In genomic region chr1:115976900-115977480, GRCh38 we compare ENCODE assay signal across 8 cellular contexts. TPM values are rescaled to one million over a fixed set of nuclear protein-coding genes. Genes with fewer than 3 reads are reported as not detected.
DNase-seq lines count a peak whose midpoint lies in the region; ATAC-seq lines count a peak whose summit lies in the region.

No MANE protein-coding gene starts in this region.

- H3K4me1 ChIP-seq in esophagus (ENCODE audit: control insufficient read depth in 2 of 2, insufficient read depth in 2 of 2, low read length in 1 of 2) (no peaks in the 10 kb centered on the region), neuron (ENCODE audit: insufficient read depth, low read length) (no peaks in the 10 kb centered on the region)

- ATAC-seq in GM18907 (IDR thresholded peaks at IDR 0.05; ENCODE audit: unreplicated experiment): peak; percentile 27
- ATAC-seq in GM21367 (IDR thresholded peaks at IDR 0.05; ENCODE audit: unreplicated experiment): no peak

- peak overlapping the region; percentile 79 to 83 for H3K4me3 ChIP-seq in esophagus (ENCODE audit: low read depth in 1 of 2, low read length in 2 of 2)
- H3K4me3 ChIP-seq in neuron (ENCODE audit: low read length): peak overlapping the region; percentile 28

- no peaks in the 10 kb centered on the region for H3K9me3 ChIP-seq in esophagus (ENCODE audit: control insufficient read depth in 2 of 2, insufficient read depth in 1 of 2, low read depth in 1 of 2, low read length in 1 of 2)
- no peaks in the 10 kb centered on the region for H3K9me3 ChIP-seq in neuron (ENCODE audit: low read length)

- no peak overlapping the region for H2AFZ ChIP-seq in neuron (ENCODE audit: low read depth, low read length)

- peak overlapping the region; percentile 93 to 94 for H3K27ac ChIP-seq in esophagus (ENCODE audit: low read depth in 2 of 2, low read length in 1 of 2)

- H3K36me3 ChIP-seq in esophagus (ENCODE audit: control insufficient read depth in 2 of 2, insufficient read depth in 2 of 2, low read length in 1 of 2): no peaks in the 10 kb centered on the region
- no peaks in the 10 kb centered on the region for H3K36me3 ChIP-seq in neuron (ENCODE audit: insufficient read depth, low read length)

- DNase-seq in OCI-M1 (lab: John Stamatoyannopoulos, UW) (peak; percentile 47), Kasumi-1 (lab: John Stamatoyannopoulos, UW) (no peak), hepatic stellate cell (ENCODE audit: low spot score) (no peak), COLO668 (lab: John Stamatoyannopoulos, UW; ENCODE audit: unreplicated experiment) (no peak)

- H3K27me3 ChIP-seq in esophagus (ENCODE audit: control insufficient read depth in 1 of 2, insufficient read depth in 2 of 2, low read length in 2 of 2) (no peaks in the 10 kb centered on the region), neuron (ENCODE audit: insufficient read depth, low read length) (peaks cover 21% of the 10 kb centered on the region)

- WGBS in esophagus, 2 donors: 34 to 35% methylated on average over 18 of the region's 18 CpGs

RNA-seq across cellular contexts. Expression of gene SLC22A15, which starts 0.7 kb away (rescaled TPM):
- 1 to 10 TPM; 3.1 to 5.1 TPM for polyA plus RNA-seq in esophagus
